Comparison of ENCODE assay signal across 19 cellular contexts in genomic region chr6:115618311-115618710, GRCh38.
"Had no signal": no experiment of that assay in that cellular context is flagged by ENCODE, and none has a peak within 500 bp of the region (broad histone marks: within the 10 kb centered on the region; RNA-seq: fewer than 3 reads in every experiment).

No MANE protein-coding gene starts in this region.

- H3K4me3 Mint-ChIP-seq: activated CD4-positive, alpha-beta memory T cell treated with anti-CD3 and anti-CD28 coated beads, Interleukin-2, amount 10 ng/mL, durations not matched to agents 7 days and 5 days; dendritic cell treated with granulocyte-macrophage colony-stimulating factor and Interleukin-4, amounts not matched to agents 40 ng/mL and 50 ng/mL, for 4 days; stimulated activated naive B cell treated with anti-CD40 and anti-IgM and Interleukin-4, amounts not matched to agents 10 μg/mL and 1 μg/mL and 100 μg/mL, for 72 hours; T-helper 17 cell had no signal

- ATAC-seq: activated naive CD4-positive, alpha-beta T cell treated with anti-CD3 and anti-CD28 coated beads, Interleukin-2, amount 50 U/mL, for 72 hours; left lobe of liver; naive thymus-derived CD4-positive, alpha-beta T cell; stimulated activated naive B cell treated with anti-CD40 and anti-IgM and Interleukin-4, amounts not matched to agents 10 μg/mL and 1 μg/mL and 100 μg/mL, for 72 hours; T-helper 17 cell had no signal

- H3K4me1 Mint-ChIP-seq: activated CD4-positive, alpha-beta memory T cell treated with anti-CD3 and anti-CD28 coated beads, Interleukin-2, amount 10 ng/mL, durations not matched to agents 7 days and 5 days; naive thymus-derived CD4-positive, alpha-beta T cell; stimulated activated naive B cell treated with anti-CD40 and anti-IgM and Interleukin-4, amounts not matched to agents 10 μg/mL and 1 μg/mL and 100 μg/mL, for 72 hours; T-helper 17 cell had no signal

- H3K36me3 Mint-ChIP-seq: activated naive CD4-positive, alpha-beta T cell treated with anti-CD3 and anti-CD28 coated beads, Interleukin-2, amount 50 U/mL, for 72 hours; naive thymus-derived CD4-positive, alpha-beta T cell; stimulated activated naive B cell treated with anti-CD40 and anti-IgM and Interleukin-4, amounts not matched to agents 10 μg/mL and 1 μg/mL and 100 μg/mL, for 72 hours had no signal

- H3K27me3 ChIP-seq: breast epithelium, neutrophil, tibial artery, uterus had no signal

- H3K9me3 ChIP-seq: breast epithelium, neutrophil, tibial artery, uterus had no signal

- H3K4me3 ChIP-seq: breast epithelium, tibial artery, uterus had no signal

- H3K27ac Mint-ChIP-seq: activated CD4-positive, alpha-beta memory T cell treated with anti-CD3 and anti-CD28 coated beads, Interleukin-2, amount 10 ng/mL, durations not matched to agents 7 days and 5 days; activated naive CD4-positive, alpha-beta T cell treated with anti-CD3 and anti-CD28 coated beads, Interleukin-2, amount 50 U/mL, for 72 hours; dendritic cell treated with granulocyte-macrophage colony-stimulating factor and Interleukin-4, amounts not matched to agents 40 ng/mL and 50 ng/mL, for 4 days; naive thymus-derived CD4-positive, alpha-beta T cell; stimulated activated naive B cell treated with anti-CD40 and anti-IgM and Interleukin-4, amounts not matched to agents 10 μg/mL and 1 μg/mL and 100 μg/mL, for 72 hours; T-helper 17 cell had no signal

- H3K27me3 Mint-ChIP-seq: activated CD4-positive, alpha-beta memory T cell treated with anti-CD3 and anti-CD28 coated beads, Interleukin-2, amount 10 ng/mL, durations not matched to agents 7 days and 5 days; dendritic cell treated with granulocyte-macrophage colony-stimulating factor and Interleukin-4, amounts not matched to agents 40 ng/mL and 50 ng/mL, for 4 days; naive thymus-derived CD4-positive, alpha-beta T cell; stimulated activated naive B cell treated with anti-CD40 and anti-IgM and Interleukin-4, amounts not matched to agents 10 μg/mL and 1 μg/mL and 100 μg/mL, for 72 hours; T-helper 17 cell had no signal

- H3K4me1 ChIP-seq: breast epithelium, uterus had no signal

- H3K36me3 ChIP-seq: breast epithelium, neutrophil, tibial artery, uterus had no signal

- DNase-seq: activated CD4-positive, alpha-beta memory T cell treated with anti-CD3 and anti-CD28 coated beads, Interleukin-2, amount 10 ng/mL, durations not matched to agents 7 days and 5 days; activated CD4-positive, alpha-beta T cell treated with anti-CD3 and anti-CD28 coated beads for 4 hours; activated CD8-positive, alpha-beta memory T cell treated with anti-CD3 and anti-CD28 coated beads, Interleukin-2, amount 50 U/mL, for 4 hours; activated effector memory CD4-positive, alpha-beta T cell treated with anti-CD3 and anti-CD28 coated beads, Interleukin-2, amount 50 U/mL, for 16 hours; activated T-cell treated with anti-CD3 and anti-CD28 coated beads, Interleukin-2, amount 50 U/mL, for 48 hours; effector memory CD4-positive, alpha-beta T cell; mammary epithelial cell; naive thymus-derived CD4-positive, alpha-beta T cell; retina; stimulated activated CD4-positive, alpha-beta T cell treated with anti-CD3 and anti-CD28 coated beads, Interleukin-2, amount 100 ng/mL, for 48 hours; stimulated activated naive B cell treated with anti-CD40 and anti-IgM and Interleukin-4, amounts not matched to agents 10 μg/mL and 1 μg/mL and 100 μg/mL, for 72 hours; T-helper 17 cell; tibial artery; uterus had no signal

- H3K27ac ChIP-seq: breast epithelium, neutrophil, tibial artery, uterus had no signal
